In the genomic region with DNA sequence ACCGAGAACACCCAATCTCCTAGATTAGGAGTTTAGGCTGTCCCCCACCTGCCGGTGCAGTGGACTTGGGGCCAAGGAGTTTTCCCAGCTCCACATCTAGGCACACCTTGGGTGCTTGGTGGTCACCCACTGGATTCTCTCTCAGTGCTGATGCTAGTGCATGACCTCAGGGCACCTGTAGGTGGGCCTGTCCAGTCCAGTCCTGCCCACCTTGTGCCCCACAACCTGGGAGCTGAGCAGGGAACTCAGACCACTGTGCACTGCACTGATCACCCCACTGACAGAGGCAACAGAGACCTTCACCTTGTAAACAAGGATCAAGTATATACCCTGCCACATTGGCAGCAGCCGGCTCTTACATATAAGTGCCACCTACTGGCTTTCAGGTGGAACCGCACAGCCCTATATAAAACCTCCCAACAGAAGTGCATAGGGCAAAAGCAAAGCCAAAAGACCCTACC, we compare ENCODE assay signal across 9 cellular contexts. TPM values are rescaled to one million over a fixed set of nuclear protein-coding genes. Genes with fewer than 3 reads are reported as not detected.
DNase-seq lines count a peak whose midpoint lies in the region; ATAC-seq, FAIRE-seq and TF ChIP-seq lines count a peak whose summit lies in the region.
"Had no signal": no experiment of that assay in that cellular context is flagged by ENCODE, and none has a peak within 500 bp of the region (broad histone marks: within the 10 kb centered on the region; RNA-seq: fewer than 3 reads in every experiment).

No MANE protein-coding gene starts in this region.

- H3K4me1 Mint-ChIP-seq in GM23338, result no peaks in the 10 kb centered on the region
- no peaks in the 10 kb centered on the region for H3K4me1 Mint-ChIP-seq in activated naive CD4-positive, alpha-beta T cell treated with anti-CD3 and anti-CD28 coated beads for 36 hours (ENCODE audit: low read depth)
- H3K4me1 Mint-ChIP-seq: activated naive CD4-positive, alpha-beta T cell treated with anti-CD3 and anti-CD28 coated beads, Interleukin-2, amount 50 U/mL, for 24 hours had no signal

- H3K27ac ChIP-seq in GM23338 (ENCODE audit: low read depth), result no peak overlapping the region
- H3K27ac ChIP-seq in foreskin keratinocyte, result no peak overlapping the region

- no peaks in the 10 kb centered on the region for H3K79me2 ChIP-seq in GM23338 (replicated peaks; ENCODE audit: insufficient read depth)

- no peak for FAIRE-seq in D721Med (lab: Jason Lieb, UNC)

- H3K4me3 Mint-ChIP-seq in GM23338, result no peak overlapping the region
- no peak overlapping the region for H3K4me3 Mint-ChIP-seq in activated naive CD4-positive, alpha-beta T cell treated with anti-CD3 and anti-CD28 coated beads for 36 hours
- H3K4me3 Mint-ChIP-seq: activated naive CD4-positive, alpha-beta T cell treated with anti-CD3 and anti-CD28 coated beads, Interleukin-2, amount 50 U/mL, for 24 hours had no signal

- H3F3A ChIP-seq in GM23338 (replicated peaks; ENCODE audit: low read depth), result no peaks in the 10 kb centered on the region

- H3K4me1 ChIP-seq in GM23338 (ENCODE audit: insufficient read depth) (no peaks in the 10 kb centered on the region), foreskin keratinocyte (no peaks in the 10 kb centered on the region)

- no peaks in the 10 kb centered on the region for H3K27me3 Mint-ChIP-seq in GM23338 (ENCODE audit: insufficient read depth, low read depth, poor library complexity)
- no peaks in the 10 kb centered on the region for H3K27me3 Mint-ChIP-seq in activated naive CD4-positive, alpha-beta T cell treated with anti-CD3 and anti-CD28 coated beads for 36 hours (ENCODE audit: low read depth)
- H3K27me3 Mint-ChIP-seq: activated naive CD4-positive, alpha-beta T cell treated with anti-CD3 and anti-CD28 coated beads, Interleukin-2, amount 50 U/mL, for 24 hours had no signal

- DNase-seq in D721Med (ENCODE audit: insufficient read length, low spot score), result no peak
- DNase-seq in GM23338 (ENCODE audit: low spot score), result peak; percentile 75
- DNase-seq in NCI-H1105 (lab: John Stamatoyannopoulos, UW), result peak; percentile 16
- no peak for DNase-seq in foreskin keratinocyte
- no peak for DNase-seq in activated naive CD4-positive, alpha-beta T cell treated with anti-CD3 and anti-CD28 coated beads for 36 hours
- DNase-seq in lower leg skin (ENCODE audit: low spot score in 2 of 2), result no peak
- DNase-seq in NOMO-1 (lab: John Stamatoyannopoulos, UW; ENCODE audit: unreplicated experiment in 2 of 2), result no peak

- H3K4me2 ChIP-seq in GM23338, result no peak overlapping the region

- H3K36me3 Mint-ChIP-seq in GM23338 (ENCODE audit: low read depth), result no peaks in the 10 kb centered on the region
- no peaks in the 10 kb centered on the region for H3K36me3 Mint-ChIP-seq in activated naive CD4-positive, alpha-beta T cell treated with anti-CD3 and anti-CD28 coated beads for 36 hours (ENCODE audit: low read depth)
- H3K36me3 Mint-ChIP-seq: activated naive CD4-positive, alpha-beta T cell treated with anti-CD3 and anti-CD28 coated beads, Interleukin-2, amount 50 U/mL, for 24 hours had no signal

- 53 to 71% methylated on average over 3 to 4 of the region's 4 CpGs for WGBS in lower leg skin, 2 donors

- H3K36me3 ChIP-seq in GM23338 (ENCODE audit: insufficient read depth), result no peaks in the 10 kb centered on the region

- H2AFZ ChIP-seq in GM23338, result peak overlapping the region; percentile 67; the same call in 1 of the 2 replicates

- TF ChIP-seq POLR2A in lower leg skin (IDR thresholded peaks at IDR 0.05), result no peak

- H4K20me1 ChIP-seq in GM23338 (replicated peaks; ENCODE audit: insufficient read depth), result no peaks in the 10 kb centered on the region

- no peaks in the 10 kb centered on the region for H3K27me3 ChIP-seq in GM23338 (ENCODE audit: insufficient read depth)
- no peaks in the 10 kb centered on the region for H3K27me3 ChIP-seq in foreskin keratinocyte

- TF ChIP-seq CTCF in D721Med (IDR thresholded peaks at IDR 0.05; ENCODE audit: insufficient read depth, missing control alignments) (peak; percentile 49), GM23338 (conservative IDR thresholded peaks at IDR 0.05; ENCODE audit: low read depth in 2 of 2) (peak; percentile 76 to 77), foreskin keratinocyte (conservative IDR thresholded peaks at IDR 0.05) (peak; percentile 14), lower leg skin (IDR thresholded peaks at IDR 0.05) (no peak)

- no peaks in the 10 kb centered on the region for H3K9me2 ChIP-seq in GM23338 (ENCODE audit: insufficient read depth)

- H3K4me3 ChIP-seq in GM23338, result no peak overlapping the region
- no peak overlapping the region for H3K4me3 ChIP-seq in lower leg skin (ENCODE audit: low read depth, poor library complexity, severe bottlenecking)

- no peak overlapping the region for H3K27ac Mint-ChIP-seq in GM23338
- H3K27ac Mint-ChIP-seq in activated naive CD4-positive, alpha-beta T cell treated with anti-CD3 and anti-CD28 coated beads for 36 hours, result no peak overlapping the region
- H3K27ac Mint-ChIP-seq: activated naive CD4-positive, alpha-beta T cell treated with anti-CD3 and anti-CD28 coated beads, Interleukin-2, amount 50 U/mL, for 24 hours had no signal

- ATAC-seq in GM23338 (peak; percentile 98), foreskin keratinocyte (no peak), HG03571 (IDR thresholded peaks at IDR 0.05; ENCODE audit: unreplicated experiment) (no peak)

- CTCF ChIA-PET in activated naive CD4-positive, alpha-beta T cell treated with anti-CD3 and anti-CD28 coated beads for 36 hours (lab: Charles Lee), result no interaction called here

- intact Hi-C loops in activated naive CD4-positive, alpha-beta T cell treated with anti-CD3 and anti-CD28 coated beads for 36 hours (cut with micrococcal nuclease), result no loop called here
- intact Hi-C loops in lower leg skin (cut with DNase I; ENCODE audit: low total_unique reads), result loop anchor here (5.0 kb wide), 1 partner anchor 366 kb away; no protein-coding TSS in a partner anchor

- H3K9me3 Mint-ChIP-seq in GM23338, result no peaks in the 10 kb centered on the region
- no peaks in the 10 kb centered on the region for H3K9me3 Mint-ChIP-seq in activated naive CD4-positive, alpha-beta T cell treated with anti-CD3 and anti-CD28 coated beads for 36 hours

TF ChIP-seq in GM23338, 12 proteins besides CTCF, POLR2A, EP300 and RAD21 (continues in another document):
- TF ChIP-seq, protein P1, sequence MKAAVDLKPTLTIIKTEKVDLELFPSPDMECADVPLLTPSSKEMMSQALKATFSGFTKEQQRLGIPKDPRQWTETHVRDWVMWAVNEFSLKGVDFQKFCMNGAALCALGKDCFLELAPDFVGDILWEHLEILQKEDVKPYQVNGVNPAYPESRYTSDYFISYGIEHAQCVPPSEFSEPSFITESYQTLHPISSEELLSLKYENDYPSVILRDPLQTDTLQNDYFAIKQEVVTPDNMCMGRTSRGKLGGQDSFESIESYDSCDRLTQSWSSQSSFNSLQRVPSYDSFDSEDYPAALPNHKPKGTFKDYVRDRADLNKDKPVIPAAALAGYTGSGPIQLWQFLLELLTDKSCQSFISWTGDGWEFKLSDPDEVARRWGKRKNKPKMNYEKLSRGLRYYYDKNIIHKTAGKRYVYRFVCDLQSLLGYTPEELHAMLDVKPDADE (IDR thresholded peaks at IDR 0.05), result no peak

RNA-seq across cellular contexts. Expression of a gene that starts 12.7 kb away (rescaled TPM):
- 0.03 TPM in 1 of 2 replicates, not detected in the other for total RNA-seq in GM23338 (2014; rRNA removed; shearing (Covaris generic))
- polyA plus RNA-seq in GM23338 (2016; fragmentation: Nextera tagmentation; extraction: Ambion mirVana), result 0.03 and 0.14 TPM in 2 replicates
- not detected in 2 replicates for total RNA-seq in foreskin keratinocyte
- polyA plus RNA-seq in foreskin keratinocyte, result not detected in 2 replicates
- total RNA-seq in activated naive CD4-positive, alpha-beta T cell treated with anti-CD3 and anti-CD28 coated beads for 36 hours, result not detected
- 1 to 10 TPM; 1.3 to 9.5 (median 6.8) TPM for total RNA-seq in lower leg skin

Comparison
In these comparisons a context has a peak if more than half of its experiments do, and no peak if none do; other contexts are left out.
1. DNase-seq: peak in GM23338 (single experiment) and NCI-H1105 (single experiment); none in D721Med (single experiment), foreskin keratinocyte (0 of 2), activated naive CD4-positive, alpha-beta T cell treated with anti-CD3 and anti-CD28 coated beads for 36 hours (single experiment), lower leg skin (0 of 2) and NOMO-1 (0 of 2).
2. CTCF ChIP-seq: peak in D721Med (single experiment), GM23338 (2 of 2) and foreskin keratinocyte (single experiment); none in lower leg skin (0 of 3).